In the genomic region with DNA sequence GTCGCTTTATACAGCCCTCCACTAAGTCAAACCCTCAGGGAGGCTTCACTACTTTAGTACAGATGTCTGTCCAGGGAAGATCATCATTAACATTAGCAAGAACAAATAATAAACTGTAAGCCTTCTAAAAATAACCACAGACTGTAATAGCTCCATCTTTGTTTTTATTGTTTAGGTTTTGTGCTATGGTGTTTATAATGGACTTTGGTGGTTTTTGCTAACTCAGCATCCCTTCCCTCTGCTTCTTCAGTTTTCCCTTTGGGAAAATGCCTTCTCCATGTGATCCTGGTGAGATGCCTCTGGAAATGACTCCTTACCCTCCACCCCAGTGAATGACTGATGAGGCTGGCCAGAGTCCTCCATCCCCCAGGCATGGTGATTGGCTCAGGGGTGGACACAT, we compare ENCODE assay signal across 14 cellular contexts.
"Had no signal": no experiment of that assay in that cellular context is flagged by ENCODE, and none has a peak within 500 bp of the region (broad histone marks: within the 10 kb centered on the region; RNA-seq: fewer than 3 reads in every experiment).

No MANE protein-coding gene starts in this region.

- H3K27ac ChIP-seq: breast epithelium, neural progenitor cell, pancreas had no signal

- H3K9me3 ChIP-seq: breast epithelium, esophagus squamous epithelium, pancreas had no signal

- H3K9ac ChIP-seq: neural progenitor cell had no signal

- DNase-seq: activated CD4-positive, CD25-positive, alpha-beta regulatory T cell; activated effector memory CD4-positive, alpha-beta T cell treated with anti-CD3 and anti-CD28 coated beads, Interleukin-2, amount 50 U/mL, for 16 hours; aorta; esophagus squamous epithelium; foreskin fibroblast; glutamatergic neuron; left ventricle myocardium superior; mesendoderm; pancreas had no signal

- H3K4me1 ChIP-seq: breast epithelium, esophagus squamous epithelium, pancreas had no signal

- H3K27ac Mint-ChIP-seq: activated naive CD4-positive, alpha-beta T cell treated with anti-CD3 and anti-CD28 coated beads, Interleukin-2, amount 50 U/mL, for 72 hours; neural progenitor cell had no signal

- ATAC-seq: activated naive CD4-positive, alpha-beta T cell treated with anti-CD3 and anti-CD28 coated beads, Interleukin-2, amount 50 U/mL, for 72 hours; left ventricle myocardium superior; pancreas had no signal

- FAIRE-seq: keratinocyte, pancreas, TTC549 had no signal

- H3K4me3 Mint-ChIP-seq: neural progenitor cell had no signal

- H3K36me3 ChIP-seq: breast epithelium, esophagus squamous epithelium, neural progenitor cell had no signal

- H3K36me3 Mint-ChIP-seq: activated naive CD4-positive, alpha-beta T cell treated with anti-CD3 and anti-CD28 coated beads, Interleukin-2, amount 50 U/mL, for 72 hours; neural progenitor cell had no signal

- H3K4me3 ChIP-seq: breast epithelium, esophagus squamous epithelium, neural progenitor cell, pancreas had no signal
